ENCODE assay signal across 9 cellular contexts in genomic region chr20:41150664-41151063, GRCh38. TPM values are rescaled to one million over a fixed set of nuclear protein-coding genes. Genes with fewer than 3 reads are reported as not detected.
DNase-seq lines count a peak whose midpoint lies in the region; ATAC-seq, FAIRE-seq and TF ChIP-seq lines count a peak whose summit lies in the region.
"Had no signal": no experiment of that assay in that cellular context is flagged by ENCODE, and none has a peak within 500 bp of the region (broad histone marks: within the 10 kb centered on the region; RNA-seq: fewer than 3 reads in every experiment).

No MANE protein-coding gene starts in this region.

- intact Hi-C loops in left lung (cut with DNase I), result no loop called here

- peaks cover 24 to 81% of the 10 kb centered on the region in 2 donors for H3K4me1 ChIP-seq in left lung

- TF ChIP-seq POLR2A in H54 (IDR thresholded peaks at IDR 0.05; ENCODE audit: low read depth, low read length), result no peak

- peak overlapping the region; percentile 15 to 92 for H3K27ac ChIP-seq in left lung

- peak; percentile 37 to 53 for ATAC-seq in activated T-cell treated with anti-CD3 and anti-CD28 coated beads, Interleukin-2, amount 50 U/mL, for 72 hours (replicated peaks in 1 of 2)
- ATAC-seq in left lung, result no peak
- ATAC-seq in esophagus mucosa, result no peak

- H3K36me3 ChIP-seq in left lung, result no peaks in the 10 kb centered on the region

- no peak for TF ChIP-seq CTCF in left lung (IDR thresholded peaks at IDR 0.05)
- no peak for TF ChIP-seq CTCF in type B pancreatic cell (conservative IDR thresholded peaks at IDR 0.05)

- peaks cover 0 to 2% of the 10 kb centered on the region in 2 donors for H3K9me3 Mint-ChIP-seq in activated T-cell treated with anti-CD3 and anti-CD28 coated beads, Interleukin-2, amount 50 U/mL, for 72 hours
- H3K9me3 Mint-ChIP-seq in activated naive CD8-positive, alpha-beta T cell (ENCODE audit: low read depth), result peaks cover 4% of the 10 kb centered on the region
- no peaks in the 10 kb centered on the region for H3K9me3 Mint-ChIP-seq in type B pancreatic cell

- H3K9me3 ChIP-seq in left lung, result no peaks in the 10 kb centered on the region

- peaks cover 100% of the 10 kb centered on the region for H3K4me1 Mint-ChIP-seq in activated T-cell treated with anti-CD3 and anti-CD28 coated beads, Interleukin-2, amount 50 U/mL, for 72 hours (ENCODE audit: low read depth)
- H3K4me1 Mint-ChIP-seq in activated naive CD8-positive, alpha-beta T cell (ENCODE audit: low read depth), result peaks cover 95% of the 10 kb centered on the region
- H3K4me1 Mint-ChIP-seq in type B pancreatic cell (ENCODE audit: unreplicated experiment), result peaks cover 60% of the 10 kb centered on the region

- peak overlapping the region; percentile 18 to 59 for H3K4me3 Mint-ChIP-seq in activated T-cell treated with anti-CD3 and anti-CD28 coated beads, Interleukin-2, amount 50 U/mL, for 72 hours
- peak overlapping the region; percentile 67 for H3K4me3 Mint-ChIP-seq in activated naive CD8-positive, alpha-beta T cell
- no peak overlapping the region for H3K4me3 Mint-ChIP-seq in type B pancreatic cell

- H3K27me3 Mint-ChIP-seq in activated T-cell treated with anti-CD3 and anti-CD28 coated beads, Interleukin-2, amount 50 U/mL, for 72 hours (ENCODE audit: low read depth), result no peaks in the 10 kb centered on the region
- no peaks in the 10 kb centered on the region for H3K27me3 Mint-ChIP-seq in activated naive CD8-positive, alpha-beta T cell
- no peaks in the 10 kb centered on the region for H3K27me3 Mint-ChIP-seq in type B pancreatic cell

- no peak overlapping the region for H3K4me3 ChIP-seq in left lung

- no peak for DNase-seq in activated T-cell treated with anti-CD3 and anti-CD28 coated beads, Interleukin-2, amount 50 U/mL, for 72 hours
- DNase-seq in activated T-cell treated with anti-CD3 and anti-CD28 coated beads, Interleukin-2, amount 50 U/mL, for 1 hour, result no peak
- DNase-seq in left lung (no peak), type B pancreatic cell (ENCODE audit: extremely low spot score, unreplicated experiment) (no peak), H54 (ENCODE audit: insufficient read length, low spot score) (no peak), NCI-H1417 treated with DMSO at 0.1 percent for 48 hours (lab: John Stamatoyannopoulos, UW) (no peak)
- DNase-seq: NCI-H2081 treated with DMSO at 0.1 percent for 48 hours had no signal

- H3K27ac Mint-ChIP-seq in activated T-cell treated with anti-CD3 and anti-CD28 coated beads, Interleukin-2, amount 50 U/mL, for 72 hours, result peak overlapping the region; percentile 85
- H3K27ac Mint-ChIP-seq in activated naive CD8-positive, alpha-beta T cell, result peak overlapping the region; percentile 97
- H3K27ac Mint-ChIP-seq in type B pancreatic cell, result peak overlapping the region; percentile 39

- no peak for FAIRE-seq in H54 (lab: Jason Lieb, UNC)

- peaks cover 2 to 12% of the 10 kb centered on the region in 2 donors for H3K36me3 Mint-ChIP-seq in activated T-cell treated with anti-CD3 and anti-CD28 coated beads, Interleukin-2, amount 50 U/mL, for 72 hours (ENCODE audit: insufficient read depth in 2 of 2)
- H3K36me3 Mint-ChIP-seq in activated naive CD8-positive, alpha-beta T cell, result peaks cover 12% of the 10 kb centered on the region
- peaks cover 16% of the 10 kb centered on the region for H3K36me3 Mint-ChIP-seq in type B pancreatic cell

- H3K27me3 ChIP-seq in left lung, result no peaks in the 10 kb centered on the region

RNA-seq across cellular contexts. Expression of gene PLCG1, which starts 13.3 kb away (rescaled TPM):
- total RNA-seq in activated T-cell treated with anti-CD3 and anti-CD28 coated beads, Interleukin-2, amount 50 U/mL, for 72 hours, result 100 to 1,000 TPM; 177 to 221 TPM
- total RNA-seq in left lung (100 to 1,000 TPM in 1 of 2 donors, 10 to 100 TPM in 1; 64.9 to 121 TPM), type B pancreatic cell (ENCODE audit: low replicate concordance) (78.9 and 241 TPM in 2 replicates), esophagus mucosa (27.1 TPM)

Comparison
In these comparisons a context has a peak if more than half of its experiments do, and no peak if none do; other contexts are left out.
1. ATAC-seq: peak in activated T-cell treated with anti-CD3 and anti-CD28 coated beads, Interleukin-2, amount 50 U/mL, for 72 hours (2 of 2); none in left lung (single experiment) and esophagus mucosa (single experiment).
2. H3K27ac Mint-ChIP-seq: peak in every context shown above with its lines; median percentile 97 in activated naive CD8-positive, alpha-beta T cell; 85 in activated T-cell treated with anti-CD3 and anti-CD28 coated beads, Interleukin-2, amount 50 U/mL, for 72 hours; 39 in type B pancreatic cell.